30 cellular contexts compared by ENCODE assay signal in the genomic region with DNA sequence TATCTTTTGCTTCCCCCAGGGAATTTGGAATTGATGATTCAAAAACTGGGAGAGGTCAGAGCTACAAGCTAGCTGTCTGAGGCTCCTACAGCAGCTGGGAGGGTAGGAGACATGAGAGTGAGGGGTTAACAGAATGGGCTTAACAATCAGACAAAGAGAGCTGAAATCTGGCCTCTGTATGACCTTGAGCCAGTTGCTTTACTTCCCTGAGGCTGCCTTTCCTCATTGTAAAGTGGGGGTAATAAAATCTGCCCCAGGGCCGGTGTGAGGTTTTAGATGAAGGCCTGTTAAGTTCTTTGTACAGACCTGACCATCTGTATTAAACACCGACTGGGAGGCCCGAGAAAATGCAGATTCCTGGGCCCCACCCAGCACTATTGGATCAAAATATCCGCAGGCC.
"Had no signal": no experiment of that assay in that cellular context is flagged by ENCODE, and none has a peak within 500 bp of the region (broad histone marks: within the 10 kb centered on the region; RNA-seq: fewer than 3 reads in every experiment).

No MANE protein-coding gene starts in this region.

- H3K4me3 Mint-ChIP-seq: activated CD4-positive, alpha-beta memory T cell treated with anti-CD3 and anti-CD28 coated beads, Interleukin-2, amount 10 ng/mL, durations not matched to agents 7 days and 5 days; activated CD4-positive, alpha-beta T cell treated with anti-CD3 and anti-CD28 coated beads, Interleukin-2, amount 10 ng/mL, durations not matched to agents 7 days and 5 days; activated naive CD4-positive, alpha-beta T cell treated with anti-CD3 and anti-CD28 coated beads, Interleukin-2, amount 10 ng/mL, durations not matched to agents 7 days and 5 days; activated naive CD8-positive, alpha-beta T cell treated with anti-CD3 and anti-CD28 coated beads, Interleukin-2, amount 10 ng/mL, durations not matched to agents 7 days and 5 days; activated T-cell treated with anti-CD3 and anti-CD28 coated beads, Interleukin-2, amount 50 U/mL, for 24 hours; activated T-cell treated with anti-CD3 and anti-CD28 coated beads, Interleukin-2, amount 50 U/mL, for 72 hours; brain; T-helper 1 cell treated with Interleukin-12 subunit alpha and Interleukin-12 subunit beta and Interleukin-4 antibody, amounts not matched to agents 30 μg/mL and 1 μg/mL, for 36 hours; T-helper 2 cell treated with Interferon-gamma antibody and Interleukin-4, amounts not matched to agents 5 μg/mL and 100 μg/mL, for 36 hours had no signal

- H3K9me3 ChIP-seq: ascending aorta, breast epithelium, colonic mucosa had no signal

- ATAC-seq: activated naive CD4-positive, alpha-beta T cell treated with anti-CD3 and anti-CD28 coated beads, Interleukin-2, amount 50 U/mL, for 72 hours; activated T-cell treated with anti-CD3 and anti-CD28 coated beads, Interleukin-2, amount 50 U/mL, for 72 hours; esophagus mucosa had no signal

- H3K27ac ChIP-seq: ascending aorta, breast epithelium, cardiac muscle cell, colonic mucosa had no signal

- DNase-seq: activated CD4-positive, alpha-beta memory T cell treated with anti-CD3 and anti-CD28 coated beads, Interleukin-2, amount 10 ng/mL, durations not matched to agents 7 days and 5 days; activated CD4-positive, alpha-beta T cell treated with anti-CD3 and anti-CD28 coated beads for 4 hours; activated CD4-positive, alpha-beta T cell treated with anti-CD3 and anti-CD28 coated beads, Interleukin-2, amount 10 ng/mL, durations not matched to agents 7 days and 5 days; activated CD4-positive, alpha-beta T cell treated with anti-CD3 and anti-CD28 coated beads, Interleukin-2, amount 50 U/mL, for 4 hours; activated CD4-positive, CD25-positive, alpha-beta regulatory T cell; activated CD4-positive, CD25-positive, alpha-beta regulatory T cell treated with anti-CD3 and anti-CD28 coated beads, Interleukin-2, amount 50 U/mL, for 72 hours; activated CD8-positive, alpha-beta memory T cell treated with anti-CD3 and anti-CD28 coated beads, Interleukin-2, amount 50 U/mL, for 48 hours; activated gamma-delta T cell; activated naive CD4-positive, alpha-beta T cell; activated naive CD4-positive, alpha-beta T cell treated with anti-CD3 and anti-CD28 coated beads, Interleukin-2, amount 10 ng/mL, durations not matched to agents 7 days and 5 days; activated naive CD8-positive, alpha-beta T cell treated with anti-CD3 and anti-CD28 coated beads, Interleukin-2, amount 10 ng/mL, durations not matched to agents 7 days and 5 days; activated T-cell treated with anti-CD3 and anti-CD28 coated beads for 4 hours; activated T-cell treated with anti-CD3 and anti-CD28 coated beads, Interleukin-2, amount 50 U/mL, for 24 hours; activated T-cell treated with anti-CD3 and anti-CD28 coated beads, Interleukin-2, amount 50 U/mL, for 72 hours; central memory CD4-positive, alpha-beta T cell; cerebellar nuclear complex; colonic mucosa; effector CD8-positive, alpha-beta T cell; foreskin fibroblast; head of caudate nucleus; T1000 had no signal

- H3K4me3 ChIP-seq: ascending aorta, breast epithelium, cardiac muscle cell, colonic mucosa had no signal

- H3K27ac Mint-ChIP-seq: activated CD4-positive, alpha-beta memory T cell treated with anti-CD3 and anti-CD28 coated beads, Interleukin-2, amount 10 ng/mL, durations not matched to agents 7 days and 5 days; activated CD4-positive, alpha-beta T cell treated with anti-CD3 and anti-CD28 coated beads, Interleukin-2, amount 10 ng/mL, durations not matched to agents 7 days and 5 days; activated naive CD4-positive, alpha-beta T cell treated with anti-CD3 and anti-CD28 coated beads, Interleukin-2, amount 10 ng/mL, durations not matched to agents 7 days and 5 days; activated naive CD4-positive, alpha-beta T cell treated with anti-CD3 and anti-CD28 coated beads, Interleukin-2, amount 50 U/mL, for 72 hours; activated naive CD8-positive, alpha-beta T cell treated with anti-CD3 and anti-CD28 coated beads, Interleukin-2, amount 10 ng/mL, durations not matched to agents 7 days and 5 days; activated T-cell treated with anti-CD3 and anti-CD28 coated beads, Interleukin-2, amount 50 U/mL, for 24 hours; activated T-cell treated with anti-CD3 and anti-CD28 coated beads, Interleukin-2, amount 50 U/mL, for 72 hours; brain; T-helper 1 cell treated with Interleukin-12 subunit alpha and Interleukin-12 subunit beta and Interleukin-4 antibody, amounts not matched to agents 30 μg/mL and 1 μg/mL, for 36 hours; T-helper 2 cell treated with Interferon-gamma antibody and Interleukin-4, amounts not matched to agents 5 μg/mL and 100 μg/mL, for 36 hours had no signal

- H3K36me3 ChIP-seq: ascending aorta, breast epithelium, cardiac muscle cell, colonic mucosa had no signal

- H3K4me1 ChIP-seq: ascending aorta, breast epithelium, colonic mucosa had no signal

- H3K9me3 Mint-ChIP-seq: activated CD4-positive, alpha-beta memory T cell treated with anti-CD3 and anti-CD28 coated beads, Interleukin-2, amount 10 ng/mL, durations not matched to agents 7 days and 5 days; activated CD4-positive, alpha-beta T cell treated with anti-CD3 and anti-CD28 coated beads, Interleukin-2, amount 10 ng/mL, durations not matched to agents 7 days and 5 days; activated naive CD8-positive, alpha-beta T cell treated with anti-CD3 and anti-CD28 coated beads, Interleukin-2, amount 10 ng/mL, durations not matched to agents 7 days and 5 days; activated T-cell treated with anti-CD3 and anti-CD28 coated beads, Interleukin-2, amount 50 U/mL, for 24 hours; T-helper 1 cell treated with Interleukin-12 subunit alpha and Interleukin-12 subunit beta and Interleukin-4 antibody, amounts not matched to agents 30 μg/mL and 1 μg/mL, for 36 hours; T-helper 2 cell treated with Interferon-gamma antibody and Interleukin-4, amounts not matched to agents 5 μg/mL and 100 μg/mL, for 36 hours had no signal

- FAIRE-seq: frontal cortex had no signal

- H3K4me1 Mint-ChIP-seq: activated CD4-positive, alpha-beta memory T cell treated with anti-CD3 and anti-CD28 coated beads, Interleukin-2, amount 10 ng/mL, durations not matched to agents 7 days and 5 days; activated CD4-positive, alpha-beta T cell treated with anti-CD3 and anti-CD28 coated beads, Interleukin-2, amount 10 ng/mL, durations not matched to agents 7 days and 5 days; activated naive CD4-positive, alpha-beta T cell treated with anti-CD3 and anti-CD28 coated beads, Interleukin-2, amount 10 ng/mL, durations not matched to agents 7 days and 5 days; activated naive CD8-positive, alpha-beta T cell treated with anti-CD3 and anti-CD28 coated beads, Interleukin-2, amount 10 ng/mL, durations not matched to agents 7 days and 5 days had no signal

- H3K27me3 Mint-ChIP-seq: activated CD4-positive, alpha-beta memory T cell treated with anti-CD3 and anti-CD28 coated beads, Interleukin-2, amount 10 ng/mL, durations not matched to agents 7 days and 5 days; activated CD4-positive, alpha-beta T cell treated with anti-CD3 and anti-CD28 coated beads, Interleukin-2, amount 10 ng/mL, durations not matched to agents 7 days and 5 days; activated naive CD4-positive, alpha-beta T cell treated with anti-CD3 and anti-CD28 coated beads, Interleukin-2, amount 10 ng/mL, durations not matched to agents 7 days and 5 days; activated naive CD8-positive, alpha-beta T cell treated with anti-CD3 and anti-CD28 coated beads, Interleukin-2, amount 10 ng/mL, durations not matched to agents 7 days and 5 days; activated T-cell treated with anti-CD3 and anti-CD28 coated beads, Interleukin-2, amount 50 U/mL, for 24 hours had no signal

- H3K36me3 Mint-ChIP-seq: activated naive CD4-positive, alpha-beta T cell treated with anti-CD3 and anti-CD28 coated beads, Interleukin-2, amount 10 ng/mL, durations not matched to agents 7 days and 5 days; activated naive CD4-positive, alpha-beta T cell treated with anti-CD3 and anti-CD28 coated beads, Interleukin-2, amount 50 U/mL, for 72 hours; activated naive CD8-positive, alpha-beta T cell treated with anti-CD3 and anti-CD28 coated beads, Interleukin-2, amount 10 ng/mL, durations not matched to agents 7 days and 5 days had no signal

- H3K27me3 ChIP-seq: ascending aorta, breast epithelium, cardiac muscle cell, colonic mucosa had no signal
